Comparison of ENCODE assay signal across 8 cellular contexts in the genomic region with DNA sequence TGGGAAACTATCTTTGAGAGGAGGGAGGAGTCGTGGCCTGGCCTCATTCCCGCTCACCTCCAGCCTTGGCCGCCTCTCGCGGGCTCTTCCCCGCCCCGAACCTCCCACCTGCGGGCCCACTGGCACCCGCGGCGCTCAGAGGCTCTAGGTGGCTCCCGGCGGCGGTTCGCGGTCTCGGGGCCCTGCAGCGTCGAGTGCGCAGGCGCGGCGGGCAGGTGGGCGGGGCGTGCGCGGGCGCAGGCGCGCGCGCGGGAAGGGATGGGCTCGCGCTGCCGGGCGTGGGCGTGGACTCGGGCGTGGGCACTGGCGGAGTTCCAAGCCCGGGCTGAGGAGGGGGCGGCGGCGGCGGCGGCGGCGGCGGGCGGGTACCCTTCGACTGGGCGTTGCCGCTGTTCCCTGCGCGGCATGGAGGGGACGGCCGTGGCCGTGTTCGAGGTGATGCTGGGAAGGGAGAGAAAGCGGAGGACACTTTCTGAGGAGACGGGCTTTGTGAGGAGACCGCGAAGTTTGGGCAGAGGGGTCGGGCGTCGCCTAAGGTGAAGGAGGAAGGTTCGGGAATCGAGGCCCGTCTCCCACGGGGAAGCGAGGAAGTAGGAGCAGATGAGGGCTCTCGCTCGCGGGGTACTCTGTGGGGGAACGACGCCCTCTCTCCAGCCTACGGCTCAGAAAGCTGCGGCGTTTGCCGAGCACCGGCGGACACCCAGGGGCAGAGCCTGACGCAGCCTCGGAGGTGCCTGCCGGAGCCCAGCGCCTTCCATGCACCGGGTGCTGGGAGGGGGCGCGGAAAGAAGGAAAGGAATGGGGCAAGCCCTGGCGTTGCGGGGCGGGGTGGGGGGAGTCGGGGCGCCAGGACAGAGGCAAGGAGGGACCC. TPM values are rescaled to one million over a fixed set of nuclear protein-coding genes. Genes with fewer than 3 reads are reported as not detected.
DNase-seq lines count a peak whose midpoint lies in the region; ATAC-seq and TF ChIP-seq lines count a peak whose summit lies in the region.

No MANE protein-coding gene starts in this region.

- peaks cover 19% of the 10 kb centered on the region for H3F3A ChIP-seq in SK-N-SH (replicated peaks; ENCODE audit: insufficient read depth)

- H3K27me3 ChIP-seq in SK-N-SH (ENCODE audit: insufficient read depth) (no peaks in the 10 kb centered on the region), osteoblast (ENCODE audit: insufficient read depth, low read length) (no peaks in the 10 kb centered on the region), thoracic aorta (replicated peaks; ENCODE audit: insufficient read depth) (no peaks in the 10 kb centered on the region)

- no peaks in the 10 kb centered on the region for H3K4me1 Mint-ChIP-seq in activated naive CD4-positive, alpha-beta T cell treated with anti-CD3 and anti-CD28 coated beads, Interleukin-2, amount 50 U/mL, for 24 hours

- H3K27me3 Mint-ChIP-seq in activated naive CD4-positive, alpha-beta T cell treated with anti-CD3 and anti-CD28 coated beads, Interleukin-2, amount 50 U/mL, for 24 hours, result no peaks in the 10 kb centered on the region

- peak; percentile 99 for DNase-seq in GM03348 (ENCODE audit: low spot score)
- peak; percentile 87 for DNase-seq in NAMALWA (ENCODE audit: low spot score)
- peak; percentile 99 for DNase-seq in SK-N-SH
- DNase-seq in glomerular visceral epithelial cell (ENCODE audit: extremely low spot score), result peak; percentile 92
- peak; percentile 99 for DNase-seq in osteoblast (ENCODE audit: insufficient read length, low spot score, missing footprints)
- no peak for DNase-seq in thoracic aorta (ENCODE audit: low spot score)

- H3K4me1 ChIP-seq in HEK293 (ENCODE audit: control insufficient read depth, insufficient read depth, low read length) (peaks cover 3% of the 10 kb centered on the region; the same call in 1 of the 2 replicates), SK-N-SH (ENCODE audit: control insufficient read depth in 1 of 2, insufficient read depth in 2 of 2, low read depth in 1 of 2, low read length in 1 of 2) (peaks cover 9 to 32% of the 10 kb centered on the region in 2 experiments; a peak in 3 of 4 replicates), osteoblast (ENCODE audit: insufficient read depth, low read length) (peaks cover 6% of the 10 kb centered on the region), thoracic aorta (ENCODE audit: control insufficient read depth in 1 of 2, low read depth in 2 of 2) (peaks cover 6 to 17% of the 10 kb centered on the region in 2 donors)

- no peaks in the 10 kb centered on the region for H3K9me3 Mint-ChIP-seq in activated naive CD4-positive, alpha-beta T cell treated with anti-CD3 and anti-CD28 coated beads, Interleukin-2, amount 50 U/mL, for 24 hours

- H3K36me3 ChIP-seq in HEK293 (ENCODE audit: control insufficient read depth in 2 of 2, insufficient read depth in 1 of 2, low read length in 2 of 2), result no peaks in the 10 kb centered on the region
- no peaks in the 10 kb centered on the region for H3K36me3 ChIP-seq in SK-N-SH (replicated peaks in 1 of 2; ENCODE audit: control insufficient read depth in 1 of 2, insufficient read depth in 2 of 2, low read length in 1 of 2)
- H3K36me3 ChIP-seq in osteoblast (ENCODE audit: insufficient read depth, low read length), result no peaks in the 10 kb centered on the region
- H3K36me3 ChIP-seq in thoracic aorta, result no peaks in the 10 kb centered on the region

- H3K27ac ChIP-seq in HEK293 (ENCODE audit: extremely low read depth, low read depth, low read length) (peak overlapping the region; percentile 87), SK-N-SH (ENCODE audit: low read depth in 2 of 2, low read length in 1 of 2) (peak overlapping the region; percentile 40 to 73; a peak in 3 of 4 replicates), osteoblast (ENCODE audit: low read depth, low read length) (peak overlapping the region; percentile 75), thoracic aorta (peak overlapping the region; percentile 54 to 62)

- H3K4me3 ChIP-seq in HEK293 (ENCODE audit: low read depth, low read length) (peak overlapping the region; percentile 75), SK-N-SH (ENCODE audit: low read depth in 2 of 2, low read length in 1 of 2) (peak overlapping the region; percentile 73 to 96), osteoblast (ENCODE audit: insufficient read depth, low read length) (peak overlapping the region; percentile 93), thoracic aorta (peak overlapping the region; percentile 99)

- WGBS in SK-N-SH (ENCODE audit: low lambda C conversion rate), result 2% methylated on average over 29 of the region's 95 CpGs

- H3K36me3 Mint-ChIP-seq in activated naive CD4-positive, alpha-beta T cell treated with anti-CD3 and anti-CD28 coated beads, Interleukin-2, amount 50 U/mL, for 24 hours, result no peaks in the 10 kb centered on the region

- TF ChIP-seq CTCF in HEK293 (tag by site-specific recombination; IDR thresholded peaks at IDR 0.05), result no peak
- TF ChIP-seq CTCF in SK-N-SH (IDR thresholded peaks at IDR 0.05), result no peak
- TF ChIP-seq CTCF in osteoblast (IDR thresholded peaks at IDR 0.05; ENCODE audit: extremely low read depth, low read depth, low read length), result no peak
- TF ChIP-seq CTCF in thoracic aorta (IDR thresholded peaks at IDR 0.05), result no peak

- TF ChIP-seq EP300 in SK-N-SH (IDR thresholded peaks at IDR 0.05; ENCODE audit: borderline replicate concordance in 1 of 2, low read depth in 1 of 2, low read length in 1 of 2), result peak in 1 of 2 experiments; percentile 23; a peak in 1 of 4 replicates

- CTCF ChIA-PET in HEK293 (lab: Yijun Ruan, JAX) (no interaction called here), SK-N-SH (lab: Yijun Ruan, JAX) (interaction anchor here (1.0 kb wide), 1 partner anchor 14 kb away, joined by 3 read pairs; no protein-coding TSS in a partner anchor)

- peak overlapping the region; percentile 55 for H3K27ac Mint-ChIP-seq in activated naive CD4-positive, alpha-beta T cell treated with anti-CD3 and anti-CD28 coated beads, Interleukin-2, amount 50 U/mL, for 24 hours

- POLR2A ChIA-PET in HEK293 (lab: Yijun Ruan, JAX) (interaction anchor here (0.5 to 1.2 kb wide), 10 partner anchors 12 to 321 kb away, joined by 3 to 6 read pairs (median 4); a partner anchor contains a TSS), SK-N-SH (lab: Yijun Ruan, JAX) (interaction anchor here (0.6 kb wide), 2 partner anchors 17 to 20 kb away, joined by 3 read pairs; no protein-coding TSS in a partner anchor)

- H3K9me3 ChIP-seq in HEK293 (ENCODE audit: control insufficient read depth, insufficient read depth, low read depth, low read length) (no peaks in the 10 kb centered on the region), SK-N-SH (no peaks in the 10 kb centered on the region), osteoblast (ENCODE audit: low read depth, low read length) (no peaks in the 10 kb centered on the region), thoracic aorta (no peaks in the 10 kb centered on the region)

- no peaks in the 10 kb centered on the region for H3K9me2 ChIP-seq in SK-N-SH

- H3K4me3 Mint-ChIP-seq in activated naive CD4-positive, alpha-beta T cell treated with anti-CD3 and anti-CD28 coated beads, Interleukin-2, amount 50 U/mL, for 24 hours, result peak overlapping the region; percentile 94

- peak overlapping the region; percentile 95 for H3K9ac ChIP-seq in SK-N-SH

- peak overlapping the region; percentile 97 for H2AFZ ChIP-seq in SK-N-SH (ENCODE audit: low read depth)
- H2AFZ ChIP-seq in osteoblast (ENCODE audit: low read length), result peak overlapping the region; percentile 97

- H4K20me1 ChIP-seq in SK-N-SH (ENCODE audit: insufficient read depth) (no peaks in the 10 kb centered on the region), osteoblast (ENCODE audit: insufficient read depth, low read length) (peaks cover 6% of the 10 kb centered on the region)

- peaks cover 40% of the 10 kb centered on the region for H3K79me2 ChIP-seq in SK-N-SH (ENCODE audit: insufficient read depth)
- peaks cover 8% of the 10 kb centered on the region for H3K79me2 ChIP-seq in osteoblast (ENCODE audit: insufficient read depth, low read length)

- H3K4me2 ChIP-seq in SK-N-SH (peak overlapping the region; percentile 97), osteoblast (ENCODE audit: insufficient read depth, low read length) (peak overlapping the region; percentile 91)

- ATAC-seq in thoracic aorta (ENCODE audit: insufficient number of reproducible peaks, low FRiP score, low read depth), result peak; percentile 64

- TF ChIP-seq RAD21 in SK-N-SH (IDR thresholded peaks at IDR 0.05; ENCODE audit: low read length), result no peak

TF ChIP-seq in HEK293, 187 proteins besides CTCF, POLR2A, EP300 and RAD21 (continues in another document):
- TF ChIP-seq, protein P1, sequence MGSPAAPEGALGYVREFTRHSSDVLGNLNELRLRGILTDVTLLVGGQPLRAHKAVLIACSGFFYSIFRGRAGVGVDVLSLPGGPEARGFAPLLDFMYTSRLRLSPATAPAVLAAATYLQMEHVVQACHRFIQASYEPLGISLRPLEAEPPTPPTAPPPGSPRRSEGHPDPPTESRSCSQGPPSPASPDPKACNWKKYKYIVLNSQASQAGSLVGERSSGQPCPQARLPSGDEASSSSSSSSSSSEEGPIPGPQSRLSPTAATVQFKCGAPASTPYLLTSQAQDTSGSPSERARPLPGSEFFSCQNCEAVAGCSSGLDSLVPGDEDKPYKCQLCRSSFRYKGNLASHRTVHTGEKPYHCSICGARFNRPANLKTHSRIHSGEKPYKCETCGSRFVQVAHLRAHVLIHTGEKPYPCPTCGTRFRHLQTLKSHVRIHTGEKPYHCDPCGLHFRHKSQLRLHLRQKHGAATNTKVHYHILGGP (tag by site-specific recombination; IDR thresholded peaks at IDR 0.05), result no peak

TF ChIP-seq in SK-N-SH, 30 proteins besides CTCF, POLR2A, EP300 and RAD21 (continues in another document):
- TF ChIP-seq MEF2A (IDR thresholded peaks at IDR 0.05; ENCODE audit: borderline replicate concordance, low read depth), result no peak
- TF ChIP-seq, protein P2, sequence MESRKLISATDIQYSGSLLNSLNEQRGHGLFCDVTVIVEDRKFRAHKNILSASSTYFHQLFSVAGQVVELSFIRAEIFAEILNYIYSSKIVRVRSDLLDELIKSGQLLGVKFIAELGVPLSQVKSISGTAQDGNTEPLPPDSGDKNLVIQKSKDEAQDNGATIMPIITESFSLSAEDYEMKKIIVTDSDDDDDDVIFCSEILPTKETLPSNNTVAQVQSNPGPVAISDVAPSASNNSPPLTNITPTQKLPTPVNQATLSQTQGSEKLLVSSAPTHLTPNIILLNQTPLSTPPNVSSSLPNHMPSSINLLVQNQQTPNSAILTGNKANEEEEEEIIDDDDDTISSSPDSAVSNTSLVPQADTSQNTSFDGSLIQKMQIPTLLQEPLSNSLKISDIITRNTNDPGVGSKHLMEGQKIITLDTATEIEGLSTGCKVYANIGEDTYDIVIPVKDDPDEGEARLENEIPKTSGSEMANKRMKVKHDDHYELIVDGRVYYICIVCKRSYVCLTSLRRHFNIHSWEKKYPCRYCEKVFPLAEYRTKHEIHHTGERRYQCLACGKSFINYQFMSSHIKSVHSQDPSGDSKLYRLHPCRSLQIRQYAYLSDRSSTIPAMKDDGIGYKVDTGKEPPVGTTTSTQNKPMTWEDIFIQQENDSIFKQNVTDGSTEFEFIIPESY (IDR thresholded peaks at IDR 0.05; ENCODE audit: borderline replicate concordance, low read depth), result no peak
- TF ChIP-seq CHD2 (IDR thresholded peaks at IDR 0.05; ENCODE audit: low read length, partially characterized antibody), result peak; percentile 30

RNA-seq across cellular contexts. Expression of a gene that starts 15.7 kb away (rescaled TPM):
- 16.2 and 19.7 TPM in 2 replicates for polyA plus RNA-seq in SK-N-SH (2012; rRNA removed)
- 8.6 and 11.2 TPM in 2 replicates for polyA plus RNA-seq in SK-N-SH (2012; cell fraction: cytosol; rRNA removed)
- polyA plus RNA-seq in SK-N-SH (2012; cell fraction: nucleus; rRNA removed), result 76.3 and 105 TPM in 2 replicates
- total RNA-seq in osteoblast (0.88 and 2.2 TPM in 2 replicates), thoracic aorta (1 to 10 TPM; 1.2 to 5.6 TPM)
